ENCODE assay signal across 11 cellular contexts in the genomic region with DNA sequence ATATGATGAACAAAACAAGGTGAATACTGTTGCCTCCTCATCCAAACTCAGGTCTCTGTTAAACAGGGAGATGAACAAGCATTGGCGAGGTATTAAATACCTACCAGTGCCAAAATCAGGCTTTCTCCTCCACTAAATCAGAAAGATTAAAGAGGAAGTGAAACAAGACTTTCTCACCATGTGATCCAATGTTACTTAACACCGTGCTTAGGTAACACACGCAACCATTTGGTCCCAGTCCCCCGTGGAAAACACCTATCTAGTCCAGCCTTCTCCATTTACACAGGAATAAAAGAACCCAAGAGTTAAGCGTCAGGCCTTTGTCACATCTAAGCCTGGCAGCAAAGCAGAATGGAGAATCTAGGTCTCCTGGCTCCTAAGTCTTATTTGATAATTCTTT. TPM values are rescaled to one million over a fixed set of nuclear protein-coding genes. Genes with fewer than 3 reads are reported as not detected.
DNase-seq lines count a peak whose midpoint lies in the region; ATAC-seq and TF ChIP-seq lines count a peak whose summit lies in the region.
"Had no signal": no experiment of that assay in that cellular context is flagged by ENCODE, and none has a peak within 500 bp of the region (broad histone marks: within the 10 kb centered on the region; RNA-seq: fewer than 3 reads in every experiment).

No MANE protein-coding gene starts in this region.

- H2BK5ac ChIP-seq in mesendoderm (ENCODE audit: low read length) = no peak overlapping the region

- H3K4me1 ChIP-seq in mesendoderm (ENCODE audit: control insufficient read depth, low read depth, low read length) (peaks cover 11% of the 10 kb centered on the region), testis (no peaks in the 10 kb centered on the region)

- H4K8ac ChIP-seq in mesendoderm (ENCODE audit: low read depth, low read length) = no peak overlapping the region

- H3K9me3 ChIP-seq in testis = no peaks in the 10 kb centered on the region

- H3K27ac ChIP-seq in mesendoderm (ENCODE audit: low read depth, low read length) = no peak overlapping the region
- no peak overlapping the region for H3K27ac ChIP-seq in testis

- H3K4me2 ChIP-seq in mesendoderm (ENCODE audit: low read length) = no peak overlapping the region

- no peaks in the 10 kb centered on the region for H3K27me3 Mint-ChIP-seq in natural killer cell treated with Interleukin-12 subunit alpha and Interleukin-12 subunit beta and Interleukin-15 and Interleukin-18, amount 100 ng/mL, for 72 hours

- no peak overlapping the region for H3K9ac ChIP-seq in mesendoderm (ENCODE audit: low read length)

- TF ChIP-seq POLR2A in testis (IDR thresholded peaks at IDR 0.05) = no peak

- H3K27ac Mint-ChIP-seq in natural killer cell treated with Interleukin-12 subunit alpha and Interleukin-12 subunit beta and Interleukin-15 and Interleukin-18, amount 100 ng/mL, for 72 hours = no peak overlapping the region
- H3K27ac Mint-ChIP-seq: activated naive CD8-positive, alpha-beta T cell treated with anti-CD3 and anti-CD28 coated beads, Interleukin-2, amount 50 U/mL, for 24 hours had no signal

- peaks cover 47% of the 10 kb centered on the region for H3K79me2 ChIP-seq in mesendoderm (ENCODE audit: control insufficient read depth, insufficient read depth, low read length)

- TF ChIP-seq CTCF in testis (IDR thresholded peaks at IDR 0.05) = no peak

- peaks cover 27% of the 10 kb centered on the region for H3K79me1 ChIP-seq in mesendoderm (ENCODE audit: low read length)

- H4K5ac ChIP-seq in mesendoderm (ENCODE audit: low read length) = peak overlapping the region; percentile 78

- DNase-seq in mesendoderm (peak; percentile 27), HPDE6-E6E7 (ENCODE audit: extremely low spot score) (no peak), testis (no peak)
- DNase-seq in natural killer cell treated with Interleukin-12 subunit alpha and Interleukin-12 subunit beta and Interleukin-15 and Interleukin-18, amount 100 ng/mL, for 72 hours (ENCODE audit: low spot score) = no peak
- DNase-seq in central memory CD4-positive, alpha-beta T cell = no peak
- DNase-seq: activated naive CD8-positive, alpha-beta T cell treated with anti-CD3 and anti-CD28 coated beads, Interleukin-2, amount 50 U/mL, for 24 hours; left colon had no signal

- no peaks in the 10 kb centered on the region for H3K36me3 ChIP-seq in mesendoderm (ENCODE audit: control insufficient read depth, insufficient read depth, low read length)
- no peaks in the 10 kb centered on the region for H3K36me3 ChIP-seq in testis (ENCODE audit: low read depth, missing control alignments)

- H3K9me3 Mint-ChIP-seq in natural killer cell treated with Interleukin-12 subunit alpha and Interleukin-12 subunit beta and Interleukin-15 and Interleukin-18, amount 100 ng/mL, for 72 hours = peaks cover 8% of the 10 kb centered on the region
- H3K9me3 Mint-ChIP-seq: activated naive CD8-positive, alpha-beta T cell treated with anti-CD3 and anti-CD28 coated beads, Interleukin-2, amount 50 U/mL, for 24 hours had no signal

- no peak overlapping the region for H3K23ac ChIP-seq in mesendoderm (ENCODE audit: low read length)

- H3K36me3 Mint-ChIP-seq in natural killer cell treated with Interleukin-12 subunit alpha and Interleukin-12 subunit beta and Interleukin-15 and Interleukin-18, amount 100 ng/mL, for 72 hours = no peaks in the 10 kb centered on the region

- H3K27me3 ChIP-seq in mesendoderm (ENCODE audit: insufficient read depth, low read length, poor library complexity) (no peaks in the 10 kb centered on the region), testis (no peaks in the 10 kb centered on the region)

- H3K4me3 ChIP-seq in mesendoderm (ENCODE audit: low read length) (no peak overlapping the region), testis (no peak overlapping the region)

- H3K56ac ChIP-seq in mesendoderm (ENCODE audit: low read length) = peak overlapping the region; percentile 34

- intact Hi-C loops in testis (cut with DNase I; ENCODE audit: low total_unique reads) = no loop called here

- no peak overlapping the region for H3K18ac ChIP-seq in mesendoderm (ENCODE audit: low read length)

- H3K4me3 Mint-ChIP-seq in natural killer cell treated with Interleukin-12 subunit alpha and Interleukin-12 subunit beta and Interleukin-15 and Interleukin-18, amount 100 ng/mL, for 72 hours = no peak overlapping the region
- H3K4me3 Mint-ChIP-seq: activated naive CD8-positive, alpha-beta T cell treated with anti-CD3 and anti-CD28 coated beads, Interleukin-2, amount 50 U/mL, for 24 hours had no signal

- no CpG with 5 or more reads among the region's 5 CpGs for WGBS in mesendoderm (ENCODE audit: extremely low coverage, insufficient coverage, low lambda C conversion rate)
- WGBS in testis, 2 donors = 75 to 84% methylated on average over 5 of the region's 5 CpGs

- no peak overlapping the region for H3K4ac ChIP-seq in mesendoderm (ENCODE audit: low read depth, low read length)

- H2AK5ac ChIP-seq in mesendoderm (ENCODE audit: low read length) = peak overlapping the region; percentile 55

- H3K4me1 Mint-ChIP-seq in natural killer cell treated with Interleukin-12 subunit alpha and Interleukin-12 subunit beta and Interleukin-15 and Interleukin-18, amount 100 ng/mL, for 72 hours (ENCODE audit: low read depth in 2 of 2) = no peaks in the 10 kb centered on the region
- H3K4me1 Mint-ChIP-seq: activated naive CD8-positive, alpha-beta T cell treated with anti-CD3 and anti-CD28 coated beads, Interleukin-2, amount 50 U/mL, for 24 hours had no signal

- ATAC-seq in GM18909 (IDR thresholded peaks at IDR 0.05; ENCODE audit: poor library complexity, unreplicated experiment) = peak; percentile 94
- peak; percentile 96 for ATAC-seq in HG02588 (IDR thresholded peaks at IDR 0.05; ENCODE audit: unreplicated experiment)
- peak; percentile 97 for ATAC-seq in HG03469 (IDR thresholded peaks at IDR 0.05; ENCODE audit: unreplicated experiment)
- ATAC-seq in natural killer cell treated with Interleukin-12 subunit alpha and Interleukin-12 subunit beta and Interleukin-15 and Interleukin-18, amount 100 ng/mL, for 72 hours = no peak
- ATAC-seq: activated naive CD8-positive, alpha-beta T cell treated with anti-CD3 and anti-CD28 coated beads, Interleukin-2, amount 50 U/mL, for 24 hours; left colon; sciatic nerve had no signal

- H2BK120ac ChIP-seq in mesendoderm (ENCODE audit: low read depth, low read length) = no peak overlapping the region

- no peak overlapping the region for H2BK15ac ChIP-seq in mesendoderm (replicated peaks; ENCODE audit: low read depth)

RNA-seq across cellular contexts. Expression of gene TENM4, which starts 34.5 kb away (rescaled TPM):
- 32.1 TPM for polyA plus RNA-seq in mesendoderm (2013, experiment 1 of 2)
- polyA plus RNA-seq in mesendoderm (2013, experiment 2 of 2) = 25.8 TPM
- not detected for total RNA-seq in natural killer cell treated with Interleukin-12 subunit alpha and Interleukin-12 subunit beta and Interleukin-15 and Interleukin-18, amount 100 ng/mL, for 72 hours
- total RNA-seq in testis = 10 to 100 TPM; 11.4 to 17.9 TPM
- 10.6 TPM for polyA plus RNA-seq in testis (ENCODE audit: insufficient read depth, low read depth, low replicate concordance)

Comparison
In these comparisons a context has a peak if more than half of its experiments do, and no peak if none do; other contexts are left out.
1. ATAC-seq: peak in GM18909 (single experiment), HG02588 (single experiment) and HG03469 (single experiment); none in natural killer cell treated with Interleukin-12 subunit alpha and Interleukin-12 subunit beta and Interleukin-15 and Interleukin-18, amount 100 ng/mL, for 72 hours (0 of 2).
2. RNA of gene TENM4, which starts 34.5 kb away (total RNA-seq): 11.4 to 17.9 TPM in testis; not detected in natural killer cell treated with Interleukin-12 subunit alpha and Interleukin-12 subunit beta and Interleukin-15 and Interleukin-18, amount 100 ng/mL, for 72 hours; every median in the first group is over 10 times any median in the second.